Comparison of ENCODE assay signal across 14 cellular contexts in the genomic region with DNA sequence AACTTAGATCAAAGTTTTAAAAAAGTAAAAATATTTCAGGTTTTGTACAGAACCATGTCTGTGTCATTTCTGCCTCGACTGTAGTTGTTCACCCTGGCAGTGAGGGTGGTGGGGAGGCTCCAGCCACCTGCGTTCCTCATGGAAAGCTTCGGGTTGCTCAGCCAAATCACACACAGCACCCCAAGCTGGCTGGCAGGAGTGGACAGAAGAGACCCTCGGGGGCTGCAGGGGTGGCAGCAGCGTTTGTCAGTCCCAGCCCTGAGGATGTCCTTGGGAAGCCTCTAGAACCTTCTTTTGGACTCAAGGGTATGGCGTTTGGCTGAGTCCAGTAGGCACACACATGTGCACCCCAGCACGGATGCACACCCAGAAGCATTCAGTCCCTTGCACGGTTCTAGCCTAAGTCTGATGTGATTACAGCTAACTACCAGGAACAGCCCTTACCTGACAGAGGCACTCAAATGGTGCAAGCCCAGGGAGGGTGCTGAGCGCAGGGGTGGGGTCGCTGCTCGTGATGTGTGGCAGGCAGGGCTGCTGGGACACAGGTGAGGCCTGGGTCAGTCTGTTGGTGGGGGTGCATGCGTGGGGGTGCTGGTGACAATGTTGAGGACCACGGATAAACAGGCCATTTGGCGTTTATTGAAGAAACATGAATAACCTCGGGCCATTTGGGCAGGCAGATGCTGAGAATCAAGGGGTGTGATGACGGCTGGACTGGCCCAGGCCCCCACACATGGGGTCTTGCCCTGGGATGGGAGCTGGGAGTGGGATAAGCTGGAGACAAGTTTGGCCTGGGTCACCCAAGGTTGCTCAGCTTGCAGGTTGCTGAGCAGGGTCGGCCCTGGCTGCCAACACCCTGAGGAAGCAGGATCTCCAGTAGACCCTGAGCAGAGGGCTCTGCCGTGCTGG.
DNase-seq lines count a peak whose midpoint lies in the region; ATAC-seq and TF ChIP-seq lines count a peak whose summit lies in the region.
"Had no signal": no experiment of that assay in that cellular context is flagged by ENCODE, and none has a peak within 500 bp of the region (broad histone marks: within the 10 kb centered on the region; RNA-seq: fewer than 3 reads in every experiment).

No MANE protein-coding gene starts in this region.

- no peaks in the 10 kb centered on the region for H3K9me3 ChIP-seq in smooth muscle cell (replicated peaks; ENCODE audit: low read depth)
- H3K9me3 ChIP-seq: BE2C had no signal

- H3K4me2 ChIP-seq in smooth muscle cell, result no peak overlapping the region

- H3K79me2 ChIP-seq in smooth muscle cell (ENCODE audit: low read depth), result no peaks in the 10 kb centered on the region

- WGBS in smooth muscle cell (ENCODE audit: low lambda C conversion rate), result 92% methylated on average over 18 of the region's 18 CpGs

- H4K20me1 ChIP-seq in smooth muscle cell (ENCODE audit: low read depth), result no peaks in the 10 kb centered on the region

- no peak overlapping the region for H3K4me3 ChIP-seq in smooth muscle cell

- TF ChIP-seq POLR2A in GM18505 (IDR thresholded peaks at IDR 0.05; ENCODE audit: borderline replicate concordance, extremely low read depth, insufficient read depth, insufficient read length), result no peak

- intact Hi-C loops in natural killer cell (cut with micrococcal nuclease), result no loop called here

- H3K36me3 Mint-ChIP-seq in natural killer cell, result no peaks in the 10 kb centered on the region

- H3K4me3 Mint-ChIP-seq in natural killer cell, result no peak overlapping the region
- H3K4me3 Mint-ChIP-seq: stimulated activated effector memory CD8-positive, alpha-beta T cell treated with anti-CD3 and anti-CD28 coated beads, Interleukin-12 subunit alpha, Interleukin-12 subunit beta, amount 100 ng/mL, for 72 hours; T-helper 1 cell treated with Interleukin-12 subunit alpha and Interleukin-12 subunit beta and Interleukin-4 antibody, amounts not matched to agents 30 μg/mL and 1 μg/mL, for 36 hours had no signal

- TF ChIP-seq CTCF in natural killer cell (IDR thresholded peaks at IDR 0.05), result no peak
- no peak for TF ChIP-seq CTCF in smooth muscle cell (IDR thresholded peaks at IDR 0.05; ENCODE audit: borderline replicate concordance, insufficient read depth, poor library complexity, severe bottlenecking)

- no peaks in the 10 kb centered on the region for H3K4me1 ChIP-seq in smooth muscle cell (ENCODE audit: low read depth)
- H3K4me1 ChIP-seq: BE2C had no signal

- peak; percentile 2 for DNase-seq in stimulated activated CD4-positive, alpha-beta T cell treated with anti-CD3 and anti-CD28 coated beads, Interleukin-4, amount 100 ng/mL, for 24 hours
- DNase-seq in stimulated activated CD4-positive, alpha-beta T cell treated with anti-CD3 and anti-CD28 coated beads, Interleukin-12 subunit alpha, Interleukin-12 subunit beta, amount 100 ng/mL, for 4 hours, result no peak
- peak; percentile 33 for DNase-seq in ecto neural progenitor cell (ENCODE audit: low spot score)
- peak; percentile 10 for DNase-seq in natural killer cell
- no peak for DNase-seq in smooth muscle cell (lab: John Stamatoyannopoulos, UW; ENCODE audit: unreplicated experiment)
- DNase-seq: BE2C, DMS53, mesendoderm, NCI-H1105 had no signal

- no peaks in the 10 kb centered on the region for H3K9me3 Mint-ChIP-seq in natural killer cell
- H3K9me3 Mint-ChIP-seq: stimulated activated effector memory CD8-positive, alpha-beta T cell treated with anti-CD3 and anti-CD28 coated beads, Interleukin-12 subunit alpha, Interleukin-12 subunit beta, amount 100 ng/mL, for 72 hours; T-helper 1 cell treated with Interleukin-12 subunit alpha and Interleukin-12 subunit beta and Interleukin-4 antibody, amounts not matched to agents 30 μg/mL and 1 μg/mL, for 36 hours had no signal

- H3K9ac ChIP-seq in smooth muscle cell (ENCODE audit: low read depth), result no peak overlapping the region

- no peak overlapping the region for H3K27ac Mint-ChIP-seq in natural killer cell
- H3K27ac Mint-ChIP-seq: T-helper 1 cell treated with Interleukin-12 subunit alpha and Interleukin-12 subunit beta and Interleukin-4 antibody, amounts not matched to agents 30 μg/mL and 1 μg/mL, for 36 hours had no signal

- peaks cover 0 to 8% of the 10 kb centered on the region in 2 donors for H3K4me1 Mint-ChIP-seq in natural killer cell

- H3K27me3 ChIP-seq in smooth muscle cell (ENCODE audit: low read depth), result no peaks in the 10 kb centered on the region
- H3K27me3 ChIP-seq: BE2C had no signal

- no peaks in the 10 kb centered on the region for H3K36me3 ChIP-seq in smooth muscle cell (ENCODE audit: low read depth)
- H3K36me3 ChIP-seq: BE2C had no signal

- H2AFZ ChIP-seq in smooth muscle cell (ENCODE audit: low read depth), result no peak overlapping the region

- ATAC-seq in natural killer cell (no peak), GM19395 (IDR thresholded peaks at IDR 0.05; ENCODE audit: unreplicated experiment) (no peak), GM18505 (IDR thresholded peaks at IDR 0.05; ENCODE audit: unreplicated experiment) (no peak), GM18502 (IDR thresholded peaks at IDR 0.05; ENCODE audit: poor library complexity, unreplicated experiment) (no peak)
- ATAC-seq: stimulated activated effector memory CD8-positive, alpha-beta T cell treated with anti-CD3 and anti-CD28 coated beads, Interleukin-12 subunit alpha, Interleukin-12 subunit beta, amount 100 ng/mL, for 72 hours had no signal

- H3K27ac ChIP-seq in smooth muscle cell (ENCODE audit: low read depth), result no peak overlapping the region

- no peaks in the 10 kb centered on the region for H3K27me3 Mint-ChIP-seq in natural killer cell (ENCODE audit: low read depth in 2 of 2)

- H3F3A ChIP-seq in smooth muscle cell (ENCODE audit: low read depth), result no peaks in the 10 kb centered on the region

Comparison
In these comparisons a context has a peak if more than half of its experiments do, and no peak if none do; other contexts are left out.
1. DNase-seq: peak in stimulated activated CD4-positive, alpha-beta T cell treated with anti-CD3 and anti-CD28 coated beads, Interleukin-4, amount 100 ng/mL, for 24 hours (single experiment), ecto neural progenitor cell (single experiment) and natural killer cell (single experiment); none in stimulated activated CD4-positive, alpha-beta T cell treated with anti-CD3 and anti-CD28 coated beads, Interleukin-12 subunit alpha, Interleukin-12 subunit beta, amount 100 ng/mL, for 4 hours (single experiment) and smooth muscle cell (single experiment).